ENCODE assay signal across 9 cellular contexts in the genomic region with DNA sequence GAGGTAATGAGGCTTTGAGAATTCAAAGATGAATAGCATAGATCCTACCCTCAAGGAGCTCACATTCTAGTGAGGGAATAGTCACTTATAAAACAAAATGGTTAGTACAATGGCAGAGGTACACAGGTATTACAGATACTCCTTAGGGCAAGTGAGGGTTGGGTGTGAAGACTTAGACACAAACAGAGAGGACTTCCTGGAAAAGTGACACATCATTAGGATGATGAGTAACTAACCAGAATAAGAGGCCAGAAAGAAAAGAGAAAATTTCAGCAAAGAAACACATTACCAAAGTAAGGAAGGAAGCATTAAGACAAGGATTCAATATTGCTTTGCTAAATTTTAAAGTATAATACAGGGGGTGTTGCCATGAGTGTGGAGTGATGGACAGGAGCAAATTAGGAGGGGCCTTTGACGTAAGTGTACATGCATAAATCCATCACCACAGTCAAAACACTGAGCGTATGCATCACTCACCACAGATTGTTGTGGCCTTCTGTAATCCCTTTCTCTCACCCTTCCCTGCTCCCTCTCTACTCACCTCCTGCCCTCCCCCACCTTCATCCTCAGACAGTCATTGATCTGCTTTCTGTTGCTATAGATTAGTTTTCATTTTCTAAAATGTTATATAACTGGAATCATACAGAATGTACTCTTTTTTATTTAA. TPM values are rescaled to one million over a fixed set of nuclear protein-coding genes. Genes with fewer than 3 reads are reported as not detected.
DNase-seq lines count a peak whose midpoint lies in the region; ATAC-seq, FAIRE-seq and TF ChIP-seq lines count a peak whose summit lies in the region.
"Had no signal": no experiment of that assay in that cellular context is flagged by ENCODE, and none has a peak within 500 bp of the region (broad histone marks: within the 10 kb centered on the region; RNA-seq: fewer than 3 reads in every experiment).

No MANE protein-coding gene starts in this region.

- TF ChIP-seq CTCF in RWPE2 (IDR thresholded peaks at IDR 0.05; ENCODE audit: poor library complexity, severe bottlenecking) (no peak), K562 (IDR thresholded peaks at IDR 0.05 in 2 of 3, conservative IDR thresholded peaks at IDR 0.05 in 1 of 3; ENCODE audit: insufficient read depth in 2 of 3, low read depth in 1 of 3, low read length in 3 of 3) (0 out of 6 replicates have a peak, but pooled peaks of 1 of the 3 experiments have one; percentile 1), upper lobe of right lung (IDR thresholded peaks at IDR 0.05) (no peak)

- TF ChIP-seq POLR2A in K562 (conservative IDR thresholded peaks at IDR 0.05), result no peak

- CTCF ChIA-PET in K562 (lab: Yijun Ruan, JAX; ENCODE audit: low intra/inter-chr PET ratio), result no interaction called here

- peak overlapping the region in 1 of 2 experiments; percentile 64; a peak in 2 of 4 replicates for H3K9ac ChIP-seq in K562 (ENCODE audit: insufficient read depth in 1 of 2, low read depth in 2 of 2, low read length in 2 of 2)

- in situ Hi-C loops in K562 (cut with MboI), result no loop called here

- H3K27me3 ChIP-seq in RWPE2 (ENCODE audit: insufficient read depth, poor library complexity, severe bottlenecking), result peaks cover 8% of the 10 kb centered on the region
- no peaks in the 10 kb centered on the region for H3K27me3 ChIP-seq in K562 (ENCODE audit: control insufficient read depth in 2 of 2, insufficient read depth in 2 of 2, low read length in 2 of 2)
- no peaks in the 10 kb centered on the region for H3K27me3 ChIP-seq in upper lobe of right lung

- H3K4me2 ChIP-seq in K562 (ENCODE audit: insufficient read depth, low read length), result peak overlapping the region; percentile 76

- TF ChIP-seq EP300 in K562 (IDR thresholded peaks at IDR 0.05; ENCODE audit: low read length), result peak; percentile 94

- POLR2A ChIA-PET in K562 (lab: Yijun Ruan, JAX), result interaction anchor here (1.4 to 2.4 kb wide), 2 partner anchors 10 to 17 kb away, joined by 3 to 11 read pairs; no protein-coding TSS in a partner anchor

- DNase-seq in activated naive CD4-positive, alpha-beta T cell treated with Interleukin-2 at 50 U/mL for 16 hours, result peak; percentile 53
- DNase-seq in activated naive CD4-positive, alpha-beta T cell (lab: John Stamatoyannopoulos, UW), result no peak
- DNase-seq in RWPE2 (ENCODE audit: low spot score), result no peak
- DNase-seq in K562 (ENCODE audit: extremely low read depth in 1 of 4, low spot score in 3 of 4), result peak; percentile 57 to 90 (median 72)
- DNase-seq in upper lobe of right lung, result no peak
- DNase-seq in NCI-H128 (lab: John Stamatoyannopoulos, UW; ENCODE audit: unreplicated experiment), result no peak
- no peak for DNase-seq in left lobe of liver (ENCODE audit: low spot score)

- 5% methylated on average over 2 of the region's 2 CpGs for WGBS in K562 (ENCODE audit: insufficient coverage, low coverage, missing lambda C conversion rate)

- no TSS peak for BruUV-seq in K562 (replicated peaks; lab: Mats Ljungman, UMichigan)

- no peaks in the 10 kb centered on the region for H3K9me3 ChIP-seq in RWPE2 (ENCODE audit: severe bottlenecking)
- no peaks in the 10 kb centered on the region for H3K9me3 ChIP-seq in K562 (replicated peaks; ENCODE audit: control insufficient read depth, insufficient read depth, low read depth, low read length)
- H3K9me3 ChIP-seq in upper lobe of right lung, result no peaks in the 10 kb centered on the region

- H3K79me2 ChIP-seq in K562 (ENCODE audit: control insufficient read depth, insufficient read depth, low read length), result peaks cover 88% of the 10 kb centered on the region

- no peak overlapping the region for H3K27ac ChIP-seq in RWPE2 (ENCODE audit: poor library complexity, severe bottlenecking)
- peak overlapping the region; percentile 93 for H3K27ac ChIP-seq in K562 (ENCODE audit: extremely low read depth, low read depth, low read length)
- H3K27ac ChIP-seq in upper lobe of right lung, result no peak overlapping the region

- intact Hi-C loops in K562 (cut with micrococcal nuclease), result loop anchor here (2.0 kb wide), 1 partner anchor 82 kb away; a partner anchor contains a TSS
- intact Hi-C loops in upper lobe of right lung (cut with DNase I), result no loop called here

- ATAC-seq in RWPE2 (ENCODE audit: low read depth), result 0 out of 3 replicates have a peak, but pooled peaks have one; percentile 40
- ATAC-seq in K562, result peak; percentile 88
- peak; percentile 37 for ATAC-seq in upper lobe of right lung
- ATAC-seq in left lobe of liver, result no peak
- ATAC-seq in GM21737 (IDR thresholded peaks at IDR 0.05; ENCODE audit: unreplicated experiment), result no peak

- H3K4me1 ChIP-seq in RWPE2 (ENCODE audit: insufficient read depth, poor library complexity, severe bottlenecking) (no peaks in the 10 kb centered on the region), K562 (replicated peaks in 1 of 2; ENCODE audit: control insufficient read depth in 2 of 2, insufficient read depth in 2 of 2, low read length in 2 of 2) (peaks cover 0 to 55% of the 10 kb centered on the region in 2 experiments; a peak in 4 of 5 replicates), upper lobe of right lung (peaks cover 6% of the 10 kb centered on the region)

- no peaks in the 10 kb centered on the region for H3K9me1 ChIP-seq in K562 (ENCODE audit: control insufficient read depth, insufficient read depth, low read length)

- H3K36me3 ChIP-seq in RWPE2 (ENCODE audit: low read depth) (no peaks in the 10 kb centered on the region), K562 (ENCODE audit: control insufficient read depth, insufficient read depth, low read length) (peaks cover 8% of the 10 kb centered on the region; the same call in 2 of the 3 replicates), upper lobe of right lung (no peaks in the 10 kb centered on the region)

- peak overlapping the region; percentile 18; the same call in 1 of the 2 replicates for H2AFZ ChIP-seq in K562 (ENCODE audit: low read depth, low read length)

- H3K4me3 ChIP-seq in RWPE2 (ENCODE audit: severe bottlenecking), result no peak overlapping the region
- H3K4me3 ChIP-seq in K562, result no peak overlapping the region
- H3K4me3 ChIP-seq in upper lobe of right lung, result no peak overlapping the region

- no peaks in the 10 kb centered on the region for H4K20me1 ChIP-seq in K562 (replicated peaks; ENCODE audit: control insufficient read depth, insufficient read depth, low read length)

- TF ChIP-seq RAD21 in K562 (CRISPR knock-in tag; conservative IDR thresholded peaks at IDR 0.05 in 1 of 2, IDR thresholded peaks at IDR 0.05 in 1 of 2), result no peak; a peak in 1 of 4 replicates

- FAIRE-seq in K562 (lab: Jason Lieb, UNC), result peak; percentile 82
- FAIRE-seq: H1 had no signal

TF ChIP-seq in K562, 482 proteins besides CTCF, POLR2A, EP300 and RAD21 (continues in another document):
- TF ChIP-seq FOXK1 (CRISPR knock-in tag; IDR thresholded peaks at IDR 0.05; ENCODE audit: borderline replicate concordance), result no peak
- TF ChIP-seq, protein P1, sequence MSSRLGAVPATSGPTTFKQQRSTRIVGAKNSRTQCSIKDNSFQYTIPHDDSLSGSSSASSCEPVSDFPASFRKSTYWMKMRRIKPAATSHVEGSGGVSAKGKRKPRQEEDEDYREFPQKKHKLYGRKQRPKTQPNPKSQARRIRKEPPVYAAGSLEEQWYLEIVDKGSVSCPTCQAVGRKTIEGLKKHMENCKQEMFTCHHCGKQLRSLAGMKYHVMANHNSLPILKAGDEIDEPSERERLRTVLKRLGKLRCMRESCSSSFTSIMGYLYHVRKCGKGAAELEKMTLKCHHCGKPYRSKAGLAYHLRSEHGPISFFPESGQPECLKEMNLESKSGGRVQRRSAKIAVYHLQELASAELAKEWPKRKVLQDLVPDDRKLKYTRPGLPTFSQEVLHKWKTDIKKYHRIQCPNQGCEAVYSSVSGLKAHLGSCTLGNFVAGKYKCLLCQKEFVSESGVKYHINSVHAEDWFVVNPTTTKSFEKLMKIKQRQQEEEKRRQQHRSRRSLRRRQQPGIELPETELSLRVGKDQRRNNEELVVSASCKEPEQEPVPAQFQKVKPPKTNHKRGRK (tag; IDR thresholded peaks at IDR 0.05), result no peak
- TF ChIP-seq FOXA3 (CRISPR knock-in tag; conservative IDR thresholded peaks at IDR 0.05 in 1 of 2, IDR thresholded peaks at IDR 0.05 in 1 of 2), result peak; percentile 31 to 74; a peak in 2 of 4 replicates
- TF ChIP-seq SIRT6 (IDR thresholded peaks at IDR 0.05; ENCODE audit: low read depth, low read length), result no peak

RNA-seq across cellular contexts. Expression of a gene that starts 7.9 kb away (rescaled TPM):
- 62.6 and 66.9 TPM in 2 replicates for total RNA-seq in K562 (2011; cell fraction: chromatin; rRNA removed; ENCODE audit: low replicate concordance)
- 68.4 and 75.0 TPM in 2 replicates for total RNA-seq in K562 (2011; cell fraction: nucleolus; rRNA removed)
- 78.3 and 90.2 TPM in 2 replicates for total RNA-seq in K562 (2011; cell fraction: nucleoplasm; rRNA removed)
- total RNA-seq in K562 (2014; rRNA removed), result 63.5 and 79.5 TPM in 2 replicates
- 105 and 109 TPM in 2 replicates for total RNA-seq in K562 (2014; rRNA removed; fragmentation: Illumina TruSeq; extraction: Trizol)
- 206 and 220 TPM in 2 replicates for total RNA-seq in K562 (2015; rRNA removed; fragmentation: Illumina TruSeq; extraction: Trizol)
- 68.2 and 79.5 TPM in 2 replicates for total RNA-seq in K562 (2021)
- polyA plus RNA-seq in K562 (2011; rRNA removed), result 144 and 443 TPM in 2 replicates
- polyA plus RNA-seq in K562 (2011; cell fraction: cytosol; rRNA removed), result 92.6 and 440 TPM in 2 replicates
- polyA plus RNA-seq in K562 (2011; cell fraction: nucleus; rRNA removed), result 106 and 451 TPM in 2 replicates
- polyA plus RNA-seq in K562 (2012), result 148 and 187 TPM in 2 replicates
- 121 and 131 TPM in 2 replicates for polyA plus RNA-seq in K562 (2014; fragmentation: Illumina TruSeq; extraction: Trizol)
- 100 to 1,000 TPM; 161 to 172 TPM for polyA plus RNA-seq in K562 (2014; fragmentation: Nextera tagmentation; extraction: Ambion mirVana)
- 106 and 112 TPM in 2 replicates for polyA plus RNA-seq in K562 (2014; rRNA removed)
- 164 and 437 TPM in 2 replicates for polyA minus RNA-seq in K562 (2011; rRNA and poly(A)+ RNA removed)
- 36.6 and 74.4 TPM in 2 replicates for polyA minus RNA-seq in K562 (2011; cell fraction: cytosol; rRNA and poly(A)+ RNA removed)
- polyA minus RNA-seq in K562 (2011; cell fraction: nucleus; rRNA and poly(A)+ RNA removed), result 21.5 and 140 TPM in 2 replicates
- 171 TPM for total RNA-seq in upper lobe of right lung
- total RNA-seq in left lobe of liver, result 9.3 TPM

Comparison
In these comparisons a context has a peak if more than half of its experiments do, and no peak if none do; other contexts are left out.
1. DNase-seq: peak in activated naive CD4-positive, alpha-beta T cell treated with Interleukin-2 at 50 U/mL for 16 hours (single experiment) and K562 (4 of 4); none in activated naive CD4-positive, alpha-beta T cell (0 of 4), RWPE2 (single experiment), upper lobe of right lung (single experiment), NCI-H128 (single experiment) and left lobe of liver (single experiment).
2. ATAC-seq: peak in RWPE2 (single experiment), K562 (single experiment) and upper lobe of right lung (single experiment); none in left lobe of liver (single experiment) and GM21737 (single experiment).